10 cellular contexts compared by ENCODE assay signal in the genomic region with DNA sequence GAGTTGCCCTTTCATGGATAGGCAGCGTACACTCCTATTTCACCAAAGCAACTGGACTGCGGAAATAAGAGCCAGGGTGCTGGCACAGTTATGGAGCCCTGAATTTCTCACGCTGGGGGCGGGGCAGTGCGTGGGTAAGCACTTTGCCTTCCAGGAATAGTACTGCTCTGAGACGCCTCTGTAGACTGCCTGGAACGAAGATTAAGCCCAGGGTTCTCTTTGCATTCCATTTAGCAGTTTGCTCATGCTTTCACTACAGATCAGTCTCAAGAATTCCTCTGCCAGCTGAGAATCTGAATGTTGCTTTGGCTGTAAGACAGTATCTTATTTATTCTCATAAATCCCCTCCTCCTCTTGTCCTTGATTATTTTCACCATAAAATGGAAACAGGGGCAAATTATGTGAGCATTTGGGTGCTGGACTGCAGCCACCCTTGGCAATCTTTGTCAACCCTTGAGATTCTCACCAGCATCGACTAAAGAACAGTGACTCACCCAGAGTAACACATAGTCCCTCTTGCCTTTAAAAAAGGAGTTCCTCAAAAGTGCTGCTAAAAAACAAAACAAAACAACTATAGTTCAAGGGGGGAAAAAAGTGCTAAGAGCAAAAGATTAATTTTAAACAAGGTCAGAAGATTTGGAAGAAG.
A peak's percentile ranks its signal among the peaks of the same experiment; 100 is the strongest.
DNase-seq lines count a peak whose midpoint lies in the region; ATAC-seq and TF ChIP-seq lines count a peak whose summit lies in the region.
"Had no signal": no experiment of that assay in that cellular context is flagged by ENCODE, and none has a peak within 500 bp of the region (broad histone marks: within the 10 kb centered on the region; RNA-seq: fewer than 3 reads in every experiment).

No MANE protein-coding gene starts in this region.

- H3K4me1 ChIP-seq in PC-3 (ENCODE audit: insufficient read depth, low read length): peaks cover 39% of the 10 kb centered on the region

- CTCF ChIA-PET in PC-3 (lab: Charles Lee): no interaction called here

- POLR2A ChIA-PET in PC-3 (lab: Charles Lee; ENCODE audit: unreplicated experiment): no interaction called here

- no peak overlapping the region for H2AFZ ChIP-seq in PC-3 (ENCODE audit: low read length)

- peaks cover 20% of the 10 kb centered on the region for H3K4me1 Mint-ChIP-seq in CD14-positive monocyte
- H3K4me1 Mint-ChIP-seq: activated CD4-positive, alpha-beta T cell treated with anti-CD3 and anti-CD28 coated beads, Interleukin-2, amount 10 ng/mL, durations not matched to agents 24 days and 14 days; activated naive CD4-positive, alpha-beta T cell treated with anti-CD3 and anti-CD28 coated beads, Interleukin-2, amount 50 U/mL, for 24 hours had no signal

- H3K9me2 ChIP-seq in PC-3 (replicated peaks; ENCODE audit: low read length): no peaks in the 10 kb centered on the region

- H3K4me3 ChIP-seq in PC-3 (ENCODE audit: low read length): no peak overlapping the region
- H3K4me3 ChIP-seq in fibroblast of villous mesenchyme (ENCODE audit: low read depth, low read length): no peak overlapping the region

- H3K36me3 Mint-ChIP-seq in CD14-positive monocyte: peaks cover 2 to 3% of the 10 kb centered on the region in 2 donors
- H3K36me3 Mint-ChIP-seq: activated naive CD4-positive, alpha-beta T cell treated with anti-CD3 and anti-CD28 coated beads, Interleukin-2, amount 50 U/mL, for 24 hours had no signal

- H3K9me3 ChIP-seq in PC-3 (ENCODE audit: low read length): no peaks in the 10 kb centered on the region

- H3K9ac ChIP-seq in PC-3 (ENCODE audit: low read length): no peak overlapping the region

- TF ChIP-seq CTCF in CD14-positive monocyte (IDR thresholded peaks at IDR 0.05) (no peak), PC-3 (conservative IDR thresholded peaks at IDR 0.05; ENCODE audit: low read depth, low read length) (no peak), fibroblast of villous mesenchyme (IDR thresholded peaks at IDR 0.05; ENCODE audit: insufficient read depth, low read depth, low read length) (no peak)

- H3K27me3 ChIP-seq in PC-3 (ENCODE audit: low read length): no peaks in the 10 kb centered on the region

- H4K20me1 ChIP-seq in PC-3 (ENCODE audit: low read length): no peaks in the 10 kb centered on the region

- no peaks in the 10 kb centered on the region for H3K36me3 ChIP-seq in PC-3 (ENCODE audit: low read depth, low read length)

- peak overlapping the region; percentile 12 for H3K4me2 ChIP-seq in PC-3 (ENCODE audit: low read length)

- no peaks in the 10 kb centered on the region for H3F3A ChIP-seq in PC-3 (ENCODE audit: low read length, unreplicated experiment)

- intact Hi-C loops in CD14-positive monocyte (cut with micrococcal nuclease) (no loop called here), PC-3 (cut with micrococcal nuclease) (no loop called here)

- H3K79me2 ChIP-seq in PC-3 (ENCODE audit: low read length): no peaks in the 10 kb centered on the region

- peaks cover 0 to 11% (median 2%) of the 10 kb centered on the region in 3 donors for H3K27me3 Mint-ChIP-seq in CD14-positive monocyte (ENCODE audit: low read depth in 3 of 3)
- H3K27me3 Mint-ChIP-seq: activated CD4-positive, alpha-beta T cell treated with anti-CD3 and anti-CD28 coated beads, Interleukin-2, amount 10 ng/mL, durations not matched to agents 24 days and 14 days; activated naive CD4-positive, alpha-beta T cell treated with anti-CD3 and anti-CD28 coated beads, Interleukin-2, amount 50 U/mL, for 24 hours had no signal

- DNase-seq in CD14-positive monocyte (ENCODE audit: low spot score): no peak
- DNase-seq in PC-3: peak; percentile 18
- DNase-seq in fibroblast of villous mesenchyme (ENCODE audit: low read depth): peak; percentile 45
- DNase-seq in pons (ENCODE audit: low spot score): peak; percentile 3
- DNase-seq in cerebellum (ENCODE audit: low spot score): no peak
- DNase-seq in stimulated activated CD4-positive, alpha-beta T cell treated with anti-CD3 and anti-CD28 coated beads, Interleukin-2, amount 100 ng/mL, for 48 hours: no peak
- DNase-seq in stimulated activated CD8-positive, alpha-beta memory T cell treated with anti-CD3 and anti-CD28 coated beads, Interleukin-4, amount 100 ng/mL, for 48 hours: no peak
- DNase-seq: activated CD4-positive, alpha-beta T cell treated with anti-CD3 and anti-CD28 coated beads, Interleukin-2, amount 10 ng/mL, durations not matched to agents 24 days and 14 days had no signal

- no peak overlapping the region for H3K4me3 Mint-ChIP-seq in CD14-positive monocyte
- H3K4me3 Mint-ChIP-seq: activated CD4-positive, alpha-beta T cell treated with anti-CD3 and anti-CD28 coated beads, Interleukin-2, amount 10 ng/mL, durations not matched to agents 24 days and 14 days; activated naive CD4-positive, alpha-beta T cell treated with anti-CD3 and anti-CD28 coated beads, Interleukin-2, amount 50 U/mL, for 24 hours had no signal

- peaks cover 0 to 2% (median 0%) of the 10 kb centered on the region in 7 donors for H3K9me3 Mint-ChIP-seq in CD14-positive monocyte
- H3K9me3 Mint-ChIP-seq: activated CD4-positive, alpha-beta T cell treated with anti-CD3 and anti-CD28 coated beads, Interleukin-2, amount 10 ng/mL, durations not matched to agents 24 days and 14 days; activated naive CD4-positive, alpha-beta T cell treated with anti-CD3 and anti-CD28 coated beads, Interleukin-2, amount 50 U/mL, for 24 hours had no signal

- ATAC-seq in PC-3: peak; percentile 39
- no peak for ATAC-seq in HG03521 (IDR thresholded peaks at IDR 0.05; ENCODE audit: unreplicated experiment)

- peak overlapping the region; percentile 23 for H3K27ac ChIP-seq in PC-3 (ENCODE audit: low read length)

- BruUV-seq in PC-3 (replicated peaks; lab: Mats Ljungman, UMichigan): no TSS peak

- peak overlapping the region in 4 of 7 donors; percentile 16 to 80 (median 40) for H3K27ac Mint-ChIP-seq in CD14-positive monocyte
- H3K27ac Mint-ChIP-seq: activated CD4-positive, alpha-beta T cell treated with anti-CD3 and anti-CD28 coated beads, Interleukin-2, amount 10 ng/mL, durations not matched to agents 24 days and 14 days; activated naive CD4-positive, alpha-beta T cell treated with anti-CD3 and anti-CD28 coated beads, Interleukin-2, amount 50 U/mL, for 24 hours had no signal

Comparison
In these comparisons a context has a peak if more than half of its experiments do, and no peak if none do; other contexts are left out.
1. DNase-seq: peak in PC-3 (single experiment), fibroblast of villous mesenchyme (single experiment) and pons (single experiment); none in CD14-positive monocyte (single experiment), cerebellum (single experiment), stimulated activated CD4-positive, alpha-beta T cell treated with anti-CD3 and anti-CD28 coated beads, Interleukin-2, amount 100 ng/mL, for 48 hours (0 of 2) and stimulated activated CD8-positive, alpha-beta memory T cell treated with anti-CD3 and anti-CD28 coated beads, Interleukin-4, amount 100 ng/mL, for 48 hours (single experiment).